ENCODE assay signal across 18 cellular contexts in genomic region chr6:113967777-113968176, GRCh38. TPM values are rescaled to one million over a fixed set of nuclear protein-coding genes. Genes with fewer than 3 reads are reported as not detected.
DNase-seq lines count a peak whose midpoint lies in the region; ATAC-seq, FAIRE-seq and TF ChIP-seq lines count a peak whose summit lies in the region.
"Had no signal": no experiment of that assay in that cellular context is flagged by ENCODE, and none has a peak within 500 bp of the region (broad histone marks: within the 10 kb centered on the region; RNA-seq: fewer than 3 reads in every experiment).

No MANE protein-coding gene starts in this region.

- no peak for TF ChIP-seq CTCF in SK-N-SH (IDR thresholded peaks at IDR 0.05)

- H3K27me3 ChIP-seq in SK-N-SH (ENCODE audit: insufficient read depth): no peaks in the 10 kb centered on the region
- H3K27me3 ChIP-seq in HUES64 (ENCODE audit: insufficient read depth, low read length): peaks cover 3% of the 10 kb centered on the region; the same call in 1 of the 2 replicates
- H3K27me3 ChIP-seq in ectodermal cell (ENCODE audit: control insufficient read depth, insufficient read depth, low read length, poor library complexity, severe bottlenecking): no peaks in the 10 kb centered on the region
- no peaks in the 10 kb centered on the region for H3K27me3 ChIP-seq in neuron (ENCODE audit: insufficient read depth, low read length)
- H3K27me3 ChIP-seq: heart left ventricle had no signal

- no peak for TF ChIP-seq POLR2A in H54 (IDR thresholded peaks at IDR 0.05; ENCODE audit: low read depth, low read length)

- 80% methylated on average over 3 of the region's 3 CpGs for WGBS in SK-N-SH (ENCODE audit: low lambda C conversion rate)
- WGBS in HUES64: 20% methylated on average over 2 of the region's 3 CpGs
- WGBS in ectodermal cell, 2 experiments: 11 to 22% methylated on average over 1 to 3 of the region's 3 CpGs

- H3K36me3 ChIP-seq in SK-N-SH (replicated peaks in 1 of 2; ENCODE audit: control insufficient read depth in 1 of 2, insufficient read depth in 2 of 2, low read length in 1 of 2): peaks cover 0 to 10% of the 10 kb centered on the region in 2 experiments
- no peaks in the 10 kb centered on the region for H3K36me3 ChIP-seq in HUES64 (ENCODE audit: insufficient read depth, low read length)
- no peaks in the 10 kb centered on the region for H3K36me3 ChIP-seq in ectodermal cell (ENCODE audit: control insufficient read depth, insufficient read depth, low read length)
- H3K36me3 ChIP-seq in neuron (ENCODE audit: insufficient read depth, low read length): no peaks in the 10 kb centered on the region
- H3K36me3 ChIP-seq: heart left ventricle had no signal

- no peak for ATAC-seq in SK-N-SH treated with all-trans-retinoic acid at 6 μM for 48 hours
- ATAC-seq: heart left ventricle, left cardiac atrium had no signal

- H3K9ac ChIP-seq in SK-N-SH (no peak overlapping the region), HUES64 (ENCODE audit: low read depth, low read length) (no peak overlapping the region)

- H3K4me1 ChIP-seq in SK-N-SH (ENCODE audit: control insufficient read depth in 1 of 2, insufficient read depth in 2 of 2, low read depth in 1 of 2, low read length in 1 of 2) (peaks cover 0 to 14% of the 10 kb centered on the region in 2 experiments; a peak in 3 of 4 replicates), HUES64 (ENCODE audit: insufficient read depth, low read length) (peaks cover 28% of the 10 kb centered on the region), ectodermal cell (ENCODE audit: control insufficient read depth, insufficient read depth, low read length) (peaks cover 4% of the 10 kb centered on the region), neuron (ENCODE audit: insufficient read depth, low read length) (peaks cover 23% of the 10 kb centered on the region)

- no peaks in the 10 kb centered on the region for H3K9me2 ChIP-seq in SK-N-SH

- H2AFZ ChIP-seq in SK-N-SH (ENCODE audit: low read depth): no peak overlapping the region
- H2AFZ ChIP-seq in neuron (ENCODE audit: low read depth, low read length): no peak overlapping the region

- POLR2A ChIA-PET in SK-N-SH (lab: Yijun Ruan, JAX): no interaction called here

- H3K4me2 ChIP-seq in SK-N-SH: peak overlapping the region; percentile 92

- TF ChIP-seq RAD21 in SK-N-SH (IDR thresholded peaks at IDR 0.05; ENCODE audit: low read length): no peak

- peaks cover 71% of the 10 kb centered on the region for H4K20me1 ChIP-seq in SK-N-SH (ENCODE audit: insufficient read depth)

- CTCF ChIA-PET in SK-N-SH (lab: Yijun Ruan, JAX): no interaction called here

- no peak for TF ChIP-seq EP300 in SK-N-SH (IDR thresholded peaks at IDR 0.05; ENCODE audit: borderline replicate concordance in 1 of 2, low read depth in 1 of 2, low read length in 1 of 2)

- H3K27ac ChIP-seq in SK-N-SH (ENCODE audit: low read depth in 2 of 2, low read length in 1 of 2): no peak overlapping the region
- no peak overlapping the region for H3K27ac ChIP-seq in HUES64 (ENCODE audit: low read depth, low read length)
- no peak overlapping the region for H3K27ac ChIP-seq in ectodermal cell (ENCODE audit: insufficient read depth, low read depth, low read length, poor library complexity, severe bottlenecking)
- H3K27ac ChIP-seq: coronary artery, heart left ventricle had no signal

- FAIRE-seq in H54 (lab: Jason Lieb, UNC): no peak
- FAIRE-seq: GM18507 had no signal

- H3K9me3 ChIP-seq in SK-N-SH (no peaks in the 10 kb centered on the region), HUES64 (ENCODE audit: insufficient read depth, low read depth, low read length) (no peaks in the 10 kb centered on the region), ectodermal cell (ENCODE audit: control insufficient read depth, low read length) (no peaks in the 10 kb centered on the region), neuron (ENCODE audit: low read length) (no peaks in the 10 kb centered on the region)
- H3K9me3 ChIP-seq: heart left ventricle had no signal

- H3K4me3 ChIP-seq in SK-N-SH (ENCODE audit: low read depth in 2 of 2, low read length in 1 of 2) (peak overlapping the region in 1 of 2 experiments; percentile 89; a peak in 1 of 4 replicates), HUES64 (ENCODE audit: low read length) (peak overlapping the region; percentile 92), ectodermal cell (ENCODE audit: insufficient read depth, low read depth, low read length) (peak overlapping the region; percentile 5), neuron (ENCODE audit: low read length) (peak overlapping the region; percentile 72)

- DNase-seq in SK-N-SH: no peak
- no peak for DNase-seq in H54 (ENCODE audit: insufficient read length, low spot score)
- DNase-seq in stimulated activated CD4-positive, alpha-beta T cell treated with anti-CD3 and anti-CD28 coated beads, Interleukin-1b, Interleukin-23, amount 100 ng/mL, for 48 hours: no peak
- no peak for DNase-seq in NCI-H526 treated with DMSO at 0.1 percent for 48 hours (lab: John Stamatoyannopoulos, UW)
- DNase-seq: activated CD4-positive, alpha-beta T cell treated with anti-CD3 and anti-CD28 coated beads for 48 hours; heart left ventricle; KBM-7; left cardiac atrium; NCI-H1436 treated with DMSO at 0.1 percent for 48 hours; NCI-H510A; stimulated activated CD4-positive, alpha-beta T cell treated with anti-CD3 and anti-CD28 coated beads, Interleukin-4, amount 100 ng/mL, for 4 hours; T-helper 2 cell had no signal

- peaks cover 82% of the 10 kb centered on the region for H3K79me2 ChIP-seq in SK-N-SH (ENCODE audit: insufficient read depth)

- H3F3A ChIP-seq in SK-N-SH (replicated peaks; ENCODE audit: insufficient read depth): peaks cover 6% of the 10 kb centered on the region

TF ChIP-seq in SK-N-SH, 30 proteins besides CTCF, POLR2A, EP300 and RAD21 (continues in another document):
- TF ChIP-seq RXRA (IDR thresholded peaks at IDR 0.05; ENCODE audit: borderline replicate concordance, low read depth) (no peak), SMC3 (IDR thresholded peaks at IDR 0.05; ENCODE audit: low read depth, low read length) (no peak), TAF1 (IDR thresholded peaks at IDR 0.05; ENCODE audit: borderline replicate concordance, low read depth, low read length) (no peak), RFX5 (IDR thresholded peaks at IDR 0.05; ENCODE audit: low read length) (no peak), RCOR1 (IDR thresholded peaks at IDR 0.05; ENCODE audit: low read length) (no peak), TEAD4 (IDR thresholded peaks at IDR 0.05; ENCODE audit: borderline replicate concordance, insufficient read depth) (no peak)
- TF ChIP-seq, protein P1, sequence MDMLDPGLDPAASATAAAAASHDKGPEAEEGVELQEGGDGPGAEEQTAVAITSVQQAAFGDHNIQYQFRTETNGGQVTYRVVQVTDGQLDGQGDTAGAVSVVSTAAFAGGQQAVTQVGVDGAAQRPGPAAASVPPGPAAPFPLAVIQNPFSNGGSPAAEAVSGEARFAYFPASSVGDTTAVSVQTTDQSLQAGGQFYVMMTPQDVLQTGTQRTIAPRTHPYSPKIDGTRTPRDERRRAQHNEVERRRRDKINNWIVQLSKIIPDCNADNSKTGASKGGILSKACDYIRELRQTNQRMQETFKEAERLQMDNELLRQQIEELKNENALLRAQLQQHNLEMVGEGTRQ (IDR thresholded peaks at IDR 0.05; ENCODE audit: borderline replicate concordance, low read depth, low read length): no peak

TF ChIP-seq in SK-N-SH treated with all-trans-retinoic acid at 6 μM for 48 hours, 23 proteins besides CTCF, POLR2A, EP300 and RAD21:
- TF ChIP-seq ZFP3 (CRISPR knock-in tag; IDR thresholded peaks at IDR 0.05): no peak
- TF ChIP-seq ZNF8 (CRISPR knock-in tag; IDR thresholded peaks at IDR 0.05): no peak
- TF ChIP-seq ZC3H10 (CRISPR knock-in tag; IDR thresholded peaks at IDR 0.05): no peak
- no peak for TF ChIP-seq TSHZ2 (CRISPR knock-in tag; IDR thresholded peaks at IDR 0.05)
- TF ChIP-seq ESRRG (CRISPR knock-in tag; IDR thresholded peaks at IDR 0.05): no peak
- no peak for TF ChIP-seq ARNTL (CRISPR knock-in tag; IDR thresholded peaks at IDR 0.05; ENCODE audit: borderline replicate concordance, low read depth)
- no peak for TF ChIP-seq PPARA (CRISPR knock-in tag; IDR thresholded peaks at IDR 0.05; ENCODE audit: borderline replicate concordance)
- TF ChIP-seq TCF4 (CRISPR knock-in tag; IDR thresholded peaks at IDR 0.05; ENCODE audit: borderline replicate concordance): no peak

RNA-seq across cellular contexts. Expression of gene HDAC2, which starts 3.2 kb away (rescaled TPM):
- polyA plus RNA-seq in SK-N-SH (2012; rRNA removed): 90.4 and 105 TPM in 2 replicates
- polyA plus RNA-seq in SK-N-SH (2012; cell fraction: cytosol; rRNA removed): 135 and 159 TPM in 2 replicates
- polyA plus RNA-seq in SK-N-SH (2012; cell fraction: nucleus; rRNA removed): 38.2 and 65.9 TPM in 2 replicates
- polyA plus RNA-seq in HUES64 (2013, experiment 1 of 2): 356 TPM
- 396 TPM for polyA plus RNA-seq in HUES64 (2013, experiment 2 of 2)
- 384 TPM for polyA plus RNA-seq in ectodermal cell (2013, experiment 1 of 4)
- 395 TPM for polyA plus RNA-seq in ectodermal cell (2013, experiment 2 of 4)
- polyA plus RNA-seq in ectodermal cell (2013, experiment 3 of 4): 324 TPM
- 368 TPM for polyA plus RNA-seq in ectodermal cell (2013, experiment 4 of 4)
